In the genomic region with DNA sequence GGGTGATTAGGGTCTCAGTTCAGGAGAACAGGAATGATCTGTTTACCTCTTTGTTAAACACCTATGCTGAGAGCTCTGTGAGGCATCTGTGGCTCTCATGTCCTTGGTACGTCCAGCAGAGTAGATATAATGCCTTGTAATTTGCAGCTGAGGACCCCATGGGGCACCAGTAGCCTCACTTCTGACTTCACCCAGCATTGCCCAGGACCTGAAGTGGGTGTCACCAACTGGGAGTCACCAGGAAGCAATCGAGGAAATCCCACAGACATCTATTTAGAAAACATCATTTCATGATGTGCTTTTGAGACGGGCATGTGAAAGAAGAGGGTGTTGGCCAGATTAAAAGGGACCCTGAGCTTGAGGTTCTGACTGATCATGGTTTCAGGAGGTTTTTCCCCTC, we compare ENCODE assay signal across 24 cellular contexts. TPM values are rescaled to one million over a fixed set of nuclear protein-coding genes. Genes with fewer than 3 reads are reported as not detected.
"Had no signal": no experiment of that assay in that cellular context is flagged by ENCODE, and none has a peak within 500 bp of the region (broad histone marks: within the 10 kb centered on the region; RNA-seq: fewer than 3 reads in every experiment).

No MANE protein-coding gene starts in this region.

- H3K4me3 ChIP-seq: cardiac muscle cell, SJSA1 had no signal

- H3K4me1 ChIP-seq: SJSA1 had no signal

- H3K4me3 Mint-ChIP-seq: activated naive CD4-positive, alpha-beta T cell treated with anti-CD3 and anti-CD28 coated beads for 36 hours; activated naive CD8-positive, alpha-beta T cell; activated T-cell treated with anti-CD3 and anti-CD28 coated beads, Interleukin-2, amount 50 U/mL, for 4 hours; T-helper 1 cell treated with Interleukin-12 subunit alpha and Interleukin-12 subunit beta and Interleukin-4 antibody, amounts not matched to agents 30 μg/mL and 1 μg/mL, for 36 hours; WTC11 had no signal

- H3K36me3 Mint-ChIP-seq: activated naive CD8-positive, alpha-beta T cell; WTC11 had no signal

- H3K27me3 ChIP-seq: brain microvascular endothelial cell had no signal

- H3K27ac ChIP-seq: brain microvascular endothelial cell, cardiac muscle cell, SJSA1 had no signal

- H3K36me3 ChIP-seq: brain microvascular endothelial cell, cardiac muscle cell, SJSA1 had no signal

- DNase-seq: activated CD4-positive, alpha-beta T cell treated with anti-CD3 and anti-CD28 coated beads for 48 hours; activated CD4-positive, alpha-beta T cell treated with anti-CD3 and anti-CD28 coated beads, Interleukin-2, amount 50 U/mL, for 4 hours; activated CD4-positive, CD25-positive, alpha-beta regulatory T cell treated with anti-CD3 and anti-CD28 coated beads, Interleukin-2, amount 50 U/mL, for 72 hours; activated CD8-positive, alpha-beta memory T cell treated with anti-CD3 and anti-CD28 coated beads for 24 hours; activated gamma-delta T cell; activated naive CD4-positive, alpha-beta T cell treated with anti-CD3 and anti-CD28 coated beads for 36 hours; activated T-cell treated with anti-CD3 and anti-CD28 coated beads, Interleukin-2, amount 50 U/mL, for 4 hours; amygdala; brain microvascular endothelial cell; Kasumi-1; KBM-7; NCI-H146; NCI-H187 treated with DMSO at 0.1 percent for 48 hours; NCI-H2081 treated with DMSO at 0.1 percent for 48 hours; NCI-H446; NCI-H524; SHP77; T-helper 9 cell had no signal

- H3K9me3 Mint-ChIP-seq: activated naive CD4-positive, alpha-beta T cell treated with anti-CD3 and anti-CD28 coated beads for 36 hours; activated T-cell treated with anti-CD3 and anti-CD28 coated beads, Interleukin-2, amount 50 U/mL, for 4 hours; T-helper 1 cell treated with Interleukin-12 subunit alpha and Interleukin-12 subunit beta and Interleukin-4 antibody, amounts not matched to agents 30 μg/mL and 1 μg/mL, for 36 hours; WTC11 had no signal

- H3K9me3 ChIP-seq: SJSA1 had no signal

- ATAC-seq: activated T-cell treated with anti-CD3 and anti-CD28 coated beads, Interleukin-2, amount 50 U/mL, for 4 hours; WTC11 had no signal

- H3K27ac Mint-ChIP-seq: activated naive CD4-positive, alpha-beta T cell treated with anti-CD3 and anti-CD28 coated beads for 36 hours; activated naive CD8-positive, alpha-beta T cell; T-helper 1 cell treated with Interleukin-12 subunit alpha and Interleukin-12 subunit beta and Interleukin-4 antibody, amounts not matched to agents 30 μg/mL and 1 μg/mL, for 36 hours; WTC11 had no signal

RNA-seq across cellular contexts. Expression of a gene that starts 8.8 kb away (rescaled TPM):
- total RNA-seq: activated naive CD4-positive, alpha-beta T cell treated with anti-CD3 and anti-CD28 coated beads for 36 hours; activated T-cell treated with anti-CD3 and anti-CD28 coated beads, Interleukin-2, amount 50 U/mL, for 4 hours; astrocyte; cardiac muscle cell; SJSA1 had no signal
